In the genomic region with DNA sequence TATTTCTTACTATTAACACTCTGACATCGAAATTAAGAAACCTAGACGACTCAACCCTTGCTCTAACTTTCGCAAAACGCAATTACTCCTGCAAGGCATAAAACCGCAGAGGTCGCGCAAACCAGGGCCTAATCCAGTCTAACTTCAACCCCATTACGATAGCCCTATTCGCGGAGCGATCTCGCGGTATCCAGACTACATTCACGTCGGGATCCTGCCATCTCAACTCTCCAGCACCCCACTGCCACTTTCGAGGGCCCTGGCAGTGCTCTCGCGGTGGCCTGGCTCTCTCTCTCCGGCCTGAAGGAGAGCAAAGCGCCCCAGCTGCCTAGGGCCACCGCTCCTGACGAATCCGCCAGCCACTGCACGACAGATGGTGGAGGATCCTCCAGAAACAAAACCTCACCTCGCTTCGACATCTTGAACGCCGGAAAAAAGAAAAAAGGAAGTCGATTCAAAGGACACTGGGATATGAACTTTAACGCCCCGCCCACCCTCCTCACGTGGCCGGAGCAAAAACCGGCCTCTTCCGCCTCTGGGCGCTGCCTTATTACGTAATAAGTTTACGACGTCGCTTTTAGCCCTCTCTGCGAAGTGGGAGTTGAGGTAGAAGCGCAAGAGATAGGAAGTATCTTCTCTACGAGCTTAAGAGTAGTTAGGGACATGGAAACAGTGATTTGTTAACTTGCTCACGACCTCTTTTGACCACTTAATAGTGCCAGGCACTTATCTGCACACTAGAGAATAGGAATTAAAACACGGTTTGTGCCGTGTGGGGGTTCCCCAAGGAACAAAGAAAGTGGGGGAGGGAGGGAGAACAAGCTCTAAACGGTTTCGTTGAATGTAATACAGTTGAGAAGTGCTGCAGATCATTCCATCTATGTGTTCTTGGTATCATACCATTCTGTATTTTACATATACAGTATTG, we compare ENCODE assay signal across 8 cellular contexts.
DNase-seq lines count a peak whose midpoint lies in the region; FAIRE-seq and TF ChIP-seq lines count a peak whose summit lies in the region.

TSS of gene RPL23 (minus strand) at position 430 of the 928 bp plus-strand sequence. CDS start at position 419, 11 bp downstream.

- peak within 1 kb of the TSS; percentile 98 for H3K27ac ChIP-seq in MM.1S (ENCODE audit: low read length)

- peak; percentile 84 for TF ChIP-seq POLR2A in H54 (IDR thresholded peaks at IDR 0.05; ENCODE audit: low read depth, low read length)

- no peak for FAIRE-seq in H54 (lab: Jason Lieb, UNC)

- H3K27me3 Mint-ChIP-seq in nephron progenitor cell (ENCODE audit: low read depth, poor library complexity): peaks cover 7% of the 10 kb centered on the region
- H3K27me3 Mint-ChIP-seq in stimulated activated naive CD8-positive, alpha-beta T cell treated with anti-CD3 and anti-CD28 coated beads, Interleukin-15, Interleukin-2, amounts not matched to agents 100 ng/mL and 50 ng/mL, for 24 hours: no peaks in the 10 kb centered on the region

- H3K79me2 ChIP-seq in MM.1S (ENCODE audit: low read length): peaks cover 41% of the 10 kb centered on the region

- H3K4me3 Mint-ChIP-seq in nephron progenitor cell: peak within 1 kb of the TSS; percentile 99
- H3K4me3 Mint-ChIP-seq in stimulated activated naive CD8-positive, alpha-beta T cell treated with anti-CD3 and anti-CD28 coated beads, Interleukin-15, Interleukin-2, amounts not matched to agents 100 ng/mL and 50 ng/mL, for 24 hours: peak within 1 kb of the TSS; percentile 100

- no peaks in the 10 kb centered on the region for H3K9me3 ChIP-seq in MM.1S (replicated peaks; ENCODE audit: insufficient read depth, low read length)

- H4K20me1 ChIP-seq in MM.1S (ENCODE audit: insufficient read depth, low read length): peaks cover 24% of the 10 kb centered on the region

- H3F3A ChIP-seq in MM.1S (ENCODE audit: insufficient read depth, low read length): peaks cover 59% of the 10 kb centered on the region

- peaks cover 36% of the 10 kb centered on the region; the same call in 1 of the 2 replicates for H3K36me3 ChIP-seq in MM.1S (replicated peaks; ENCODE audit: insufficient read depth, low read length)

- H3K4me1 Mint-ChIP-seq in nephron progenitor cell: peaks cover 40% of the 10 kb centered on the region
- H3K4me1 Mint-ChIP-seq in stimulated activated naive CD8-positive, alpha-beta T cell treated with anti-CD3 and anti-CD28 coated beads, Interleukin-15, Interleukin-2, amounts not matched to agents 100 ng/mL and 50 ng/mL, for 24 hours (ENCODE audit: low read depth): peaks cover 60% of the 10 kb centered on the region

- no peaks in the 10 kb centered on the region for H3K9me2 ChIP-seq in MM.1S (replicated peaks; ENCODE audit: insufficient read depth, low read length)

- H3K36me3 Mint-ChIP-seq in nephron progenitor cell (ENCODE audit: low read depth): peaks cover 50% of the 10 kb centered on the region
- H3K36me3 Mint-ChIP-seq in stimulated activated naive CD8-positive, alpha-beta T cell treated with anti-CD3 and anti-CD28 coated beads, Interleukin-15, Interleukin-2, amounts not matched to agents 100 ng/mL and 50 ng/mL, for 24 hours (ENCODE audit: low read depth): peaks cover 53% of the 10 kb centered on the region

- H3K9me3 Mint-ChIP-seq in nephron progenitor cell: no peaks in the 10 kb centered on the region
- H3K9me3 Mint-ChIP-seq in stimulated activated naive CD8-positive, alpha-beta T cell treated with anti-CD3 and anti-CD28 coated beads, Interleukin-15, Interleukin-2, amounts not matched to agents 100 ng/mL and 50 ng/mL, for 24 hours: no peaks in the 10 kb centered on the region

- H3K27ac Mint-ChIP-seq in nephron progenitor cell: peak within 1 kb of the TSS; percentile 100
- H3K27ac Mint-ChIP-seq in stimulated activated naive CD8-positive, alpha-beta T cell treated with anti-CD3 and anti-CD28 coated beads, Interleukin-15, Interleukin-2, amounts not matched to agents 100 ng/mL and 50 ng/mL, for 24 hours: peak within 1 kb of the TSS; percentile 100

- peak within 1 kb of the TSS; percentile 96 for H3K9ac ChIP-seq in MM.1S (ENCODE audit: low read length)

- DNase-seq in EH (ENCODE audit: low read depth) (peak; percentile 98), H54 (ENCODE audit: insufficient read length, low spot score) (no peak), MM.1S (peak; percentile 98), SHP77 treated with DMSO at 0.1 percent for 48 hours (lab: John Stamatoyannopoulos, UW) (peak; percentile 91), fibroblast of pulmonary artery (ENCODE audit: low read depth) (peak; percentile 98), nephron progenitor cell (peak; percentile 91)
- DNase-seq in activated effector memory CD4-positive, alpha-beta T cell treated with Interleukin-2 at 50 U/mL for 16 hours: peak; percentile 82

- peaks cover 11% of the 10 kb centered on the region for H3K4me1 ChIP-seq in MM.1S (ENCODE audit: low read length)

- H3K4me3 ChIP-seq in MM.1S (ENCODE audit: low read length) (peak within 1 kb of the TSS; percentile 99), fibroblast of pulmonary artery (replicated peaks; ENCODE audit: low read depth, low read length) (peak within 1 kb of the TSS; percentile 94)

- H3K27me3 ChIP-seq in MM.1S (replicated peaks; ENCODE audit: insufficient read depth, low read length): no peaks in the 10 kb centered on the region

- TF ChIP-seq CTCF in MM.1S (IDR thresholded peaks at IDR 0.05; ENCODE audit: low read length) (no peak), fibroblast of pulmonary artery (IDR thresholded peaks at IDR 0.05; ENCODE audit: low read length, missing control alignments) (no peak), nephron progenitor cell (IDR thresholded peaks at IDR 0.05) (no peak)

- H2AFZ ChIP-seq in MM.1S (ENCODE audit: low read length): peak within 1 kb of the TSS; percentile 94

- peak within 1 kb of the TSS; percentile 93 for H3K4me2 ChIP-seq in MM.1S (ENCODE audit: low read depth, low read length)
